Comparison of ENCODE assay signal across 26 cellular contexts in the genomic region with DNA sequence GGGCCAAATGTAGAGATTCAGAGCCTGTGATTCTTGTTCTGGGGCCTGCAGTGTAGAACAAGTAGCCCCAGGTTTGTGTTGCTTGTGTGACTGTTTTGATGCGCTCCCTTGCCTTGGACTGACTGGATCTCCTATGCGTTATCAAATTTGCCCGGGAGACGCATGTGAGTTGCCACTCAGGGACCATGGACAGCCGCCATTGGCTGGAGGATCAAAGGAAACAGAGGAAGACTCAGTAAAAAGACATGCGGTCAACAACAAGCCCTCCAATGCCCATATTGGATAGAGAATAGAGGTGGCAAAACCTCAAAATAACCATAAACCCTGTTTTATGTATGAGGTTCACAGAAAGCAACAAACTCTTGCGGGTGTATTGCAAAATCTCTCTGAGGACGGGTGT.
"Had no signal": no experiment of that assay in that cellular context is flagged by ENCODE, and none has a peak within 500 bp of the region (broad histone marks: within the 10 kb centered on the region; RNA-seq: fewer than 3 reads in every experiment).

No MANE protein-coding gene starts in this region.

- FAIRE-seq: HTR-8/SVneo had no signal

- H3K27ac ChIP-seq: HL-60, PC-9, Peyer's patch, SJCRH30 had no signal

- ATAC-seq: Right ventricle myocardium inferior, T-cell had no signal

- H3K4me3 ChIP-seq: MG63, PC-9, Peyer's patch, SJCRH30 had no signal

- H3K27me3 ChIP-seq: MG63, Peyer's patch, SJCRH30 had no signal

- DNase-seq: Karpas-422, KG1, MG63, NCI-H1092, NCI-H1105 treated with DMSO at 0.1 percent for 48 hours, NCI-H1417 treated with DMSO at 0.1 percent for 48 hours, NCI-H146, NCI-H1694 treated with DMSO at 0.1 percent for 48 hours, NCI-H1930, NCI-H2081, NCI-H2171, NCI-H226, NCI-H446, NCI-H510A, NCI-H524 treated with DMSO at 0.1 percent for 48 hours, NCI-H69, NCI-H774, PC-9, Peyer's patch, SHP77 treated with DMSO at 0.1 percent for 48 hours, SJCRH30, SW 1271, T-cell had no signal

- H3K4me1 ChIP-seq: Peyer's patch, SJCRH30 had no signal

- H3K36me3 ChIP-seq: MG63, Peyer's patch, SJCRH30 had no signal

- H2AFZ ChIP-seq: PC-9 had no signal

- H3K4me2 ChIP-seq: PC-9 had no signal

- H3K9me3 ChIP-seq: MG63, Peyer's patch, SJCRH30 had no signal
